ENCODE assay signal across 19 cellular contexts in genomic region chr19:48833977-48834376, GRCh38. TPM values are rescaled to one million over a fixed set of nuclear protein-coding genes. Genes with fewer than 3 reads are reported as not detected.
A peak's percentile ranks its signal among the peaks of the same experiment; 100 is the strongest.
DNase-seq lines count a peak whose midpoint lies in the region; ATAC-seq and TF ChIP-seq lines count a peak whose summit lies in the region.
"Had no signal": no experiment of that assay in that cellular context is flagged by ENCODE, and none has a peak within 500 bp of the region (broad histone marks: within the 10 kb centered on the region; RNA-seq: fewer than 3 reads in every experiment).

No MANE protein-coding gene starts in this region.

- H3K36me3 Mint-ChIP-seq in stimulated activated naive CD8-positive, alpha-beta T cell treated with anti-CD3 and anti-CD28 coated beads, Interleukin-15, Interleukin-2, amounts not matched to agents 100 ng/mL and 50 ng/mL, for 24 hours (ENCODE audit: low read depth) = no peaks in the 10 kb centered on the region
- H3K36me3 Mint-ChIP-seq in activated B cell treated with CpG ODN at 0.5 μM for 24 hours (ENCODE audit: low read depth) = peaks cover 3% of the 10 kb centered on the region
- H3K36me3 Mint-ChIP-seq in memory B cell = no peaks in the 10 kb centered on the region
- H3K36me3 Mint-ChIP-seq: immature natural killer cell had no signal

- POLR2A ChIA-PET in activated B cell treated with CpG ODN at 0.5 μM for 24 hours (lab: Charles Lee) = interaction anchor here (0.6 kb wide), 1 partner anchor 46 kb away, joined by 5 read pairs; no protein-coding TSS in a partner anchor

- H3K9me3 Mint-ChIP-seq in stimulated activated naive CD8-positive, alpha-beta T cell treated with anti-CD3 and anti-CD28 coated beads, Interleukin-15, Interleukin-2, amounts not matched to agents 100 ng/mL and 50 ng/mL, for 24 hours = no peaks in the 10 kb centered on the region
- H3K9me3 Mint-ChIP-seq in activated B cell treated with CpG ODN at 0.5 μM for 24 hours = no peaks in the 10 kb centered on the region
- no peaks in the 10 kb centered on the region for H3K9me3 Mint-ChIP-seq in memory B cell
- H3K9me3 Mint-ChIP-seq: immature natural killer cell had no signal

- peak overlapping the region; percentile 61 for H3K27ac Mint-ChIP-seq in stimulated activated naive CD8-positive, alpha-beta T cell treated with anti-CD3 and anti-CD28 coated beads, Interleukin-15, Interleukin-2, amounts not matched to agents 100 ng/mL and 50 ng/mL, for 24 hours
- H3K27ac Mint-ChIP-seq in activated B cell treated with CpG ODN at 0.5 μM for 24 hours (peak overlapping the region; percentile 39), memory B cell (peak overlapping the region; percentile 32)
- H3K27ac Mint-ChIP-seq: immature natural killer cell, progenitor cell of endocrine pancreas had no signal

- no peaks in the 10 kb centered on the region for H3K27me3 Mint-ChIP-seq in stimulated activated naive CD8-positive, alpha-beta T cell treated with anti-CD3 and anti-CD28 coated beads, Interleukin-15, Interleukin-2, amounts not matched to agents 100 ng/mL and 50 ng/mL, for 24 hours
- H3K27me3 Mint-ChIP-seq in activated B cell treated with CpG ODN at 0.5 μM for 24 hours (no peaks in the 10 kb centered on the region), memory B cell (no peaks in the 10 kb centered on the region)
- H3K27me3 Mint-ChIP-seq: progenitor cell of endocrine pancreas had no signal

- TF ChIP-seq CTCF in activated B cell treated with CpG ODN at 0.5 μM for 24 hours (IDR thresholded peaks at IDR 0.05) = no peak

- H3K4me3 Mint-ChIP-seq in stimulated activated naive CD8-positive, alpha-beta T cell treated with anti-CD3 and anti-CD28 coated beads, Interleukin-15, Interleukin-2, amounts not matched to agents 100 ng/mL and 50 ng/mL, for 24 hours = no peak overlapping the region
- H3K4me3 Mint-ChIP-seq in activated B cell treated with CpG ODN at 0.5 μM for 24 hours = no peak overlapping the region
- peak overlapping the region; percentile 64 for H3K4me3 Mint-ChIP-seq in memory B cell

- intact Hi-C loops in activated B cell treated with CpG ODN at 0.5 μM for 24 hours (cut with micrococcal nuclease) = loop anchor here (10.0 kb wide), 1 partner anchor 319 kb away; the partner anchor contains the start of gene LMTK3

- peaks cover 20% of the 10 kb centered on the region for H3K4me1 Mint-ChIP-seq in stimulated activated naive CD8-positive, alpha-beta T cell treated with anti-CD3 and anti-CD28 coated beads, Interleukin-15, Interleukin-2, amounts not matched to agents 100 ng/mL and 50 ng/mL, for 24 hours (ENCODE audit: low read depth)
- peaks cover 26% of the 10 kb centered on the region for H3K4me1 Mint-ChIP-seq in activated B cell treated with CpG ODN at 0.5 μM for 24 hours
- H3K4me1 Mint-ChIP-seq in memory B cell = peaks cover 17% of the 10 kb centered on the region

- no peak for ATAC-seq in stimulated activated naive CD8-positive, alpha-beta T cell treated with anti-CD3 and anti-CD28 coated beads, Interleukin-15, Interleukin-2, amounts not matched to agents 100 U/mL and 50 U/mL, for 24 hours
- no peak for ATAC-seq in activated B cell treated with CpG ODN at 0.5 μM for 24 hours (ENCODE audit: low read depth)
- ATAC-seq in memory B cell (ENCODE audit: low read depth) = no peak
- no peak for ATAC-seq in GM21529 (IDR thresholded peaks at IDR 0.05; ENCODE audit: unreplicated experiment)
- ATAC-seq in GM21515 (IDR thresholded peaks at IDR 0.05; ENCODE audit: unreplicated experiment) = no peak
- ATAC-seq: activated CD4-positive, CD25-positive, alpha-beta regulatory T cell treated with anti-CD3 and anti-CD28 coated beads, Interleukin-2, amount 50 U/mL, for 24 hours; HCT116 had no signal

- DNase-seq in stimulated activated naive CD8-positive, alpha-beta T cell treated with anti-CD3 and anti-CD28 coated beads, Interleukin-15, Interleukin-2, amounts not matched to agents 100 U/mL and 50 U/mL, for 24 hours = no peak
- DNase-seq in activated B cell treated with CpG ODN at 0.5 μM for 24 hours (no peak), memory B cell (ENCODE audit: low spot score in 2 of 2) (no peak), KG1 (lab: John Stamatoyannopoulos, UW) (no peak), NCI-H2029 (lab: John Stamatoyannopoulos, UW) (no peak)
- DNase-seq: central memory CD4-positive, alpha-beta T cell; effector CD8-positive, alpha-beta T cell; immature natural killer cell; NCI-H1436 treated with DMSO at 0.1 percent for 48 hours; Right ventricle myocardium superior; stimulated activated CD4-positive, alpha-beta T cell treated with anti-CD3 and anti-CD28 coated beads, Interleukin-4, amount 100 ng/mL, for 4 hours; stimulated activated CD8-positive, alpha-beta memory T cell treated with anti-CD3 and anti-CD28 coated beads, Interleukin-4, amount 100 ng/mL, for 48 hours; tibial artery had no signal

- CTCF ChIA-PET in activated B cell treated with CpG ODN at 0.5 μM for 24 hours (lab: Charles Lee) = interaction anchor here (1.2 to 2.9 kb wide), 3 partner anchors 9 to 46 kb away, joined by 3 to 8 read pairs (median 5); no protein-coding TSS in a partner anchor

RNA-seq across cellular contexts. Expression of gene HSD17B14, which starts 2.3 kb away (rescaled TPM):
- total RNA-seq in activated B cell treated with CpG ODN at 0.5 μM for 24 hours = 2.6 and 2.8 TPM in 2 replicates

RNA-seq across cellular contexts. Expression of gene BCAT2, which starts 23.1 kb away (rescaled TPM):
- 44.0 and 47.8 TPM in 2 replicates for total RNA-seq in activated B cell treated with CpG ODN at 0.5 μM for 24 hours

RNA-seq across cellular contexts. Expression of gene PLEKHA4, which starts 34.4 kb away (rescaled TPM):
- total RNA-seq in activated B cell treated with CpG ODN at 0.5 μM for 24 hours = 5.7 and 6.4 TPM in 2 replicates

RNA-seq across cellular contexts. Expression of gene PPP1R15A, which starts 38.2 kb away (rescaled TPM):
- total RNA-seq in activated B cell treated with CpG ODN at 0.5 μM for 24 hours = 115 and 123 TPM in 2 replicates
